20 cellular contexts compared by ENCODE assay signal in genomic region chr11:68414457-68415221, GRCh38.
"Had no signal": no experiment of that assay in that cellular context is flagged by ENCODE, and none has a peak within 500 bp of the region (broad histone marks: within the 10 kb centered on the region; RNA-seq: fewer than 3 reads in every experiment).

No MANE protein-coding gene starts in this region.

- H3K9me3 Mint-ChIP-seq: activated CD4-positive, alpha-beta memory T cell treated with anti-CD3 and anti-CD28 coated beads for 36 hours; activated naive CD4-positive, alpha-beta T cell treated with anti-CD3 and anti-CD28 coated beads, Interleukin-2, amount 50 U/mL, for 24 hours; activated T-cell treated with anti-CD3 and anti-CD28 coated beads, Interleukin-2, amount 50 U/mL, for 4 hours; central memory CD8-positive, alpha-beta T cell; naive B cell; neural progenitor cell had no signal

- H3K36me3 Mint-ChIP-seq: activated CD4-positive, alpha-beta memory T cell treated with anti-CD3 and anti-CD28 coated beads for 36 hours; naive B cell had no signal

- H3K4me1 Mint-ChIP-seq: activated naive CD4-positive, alpha-beta T cell treated with anti-CD3 and anti-CD28 coated beads, Interleukin-2, amount 50 U/mL, for 24 hours; central memory CD8-positive, alpha-beta T cell; naive B cell had no signal

- H3K27me3 Mint-ChIP-seq: activated CD4-positive, alpha-beta memory T cell treated with anti-CD3 and anti-CD28 coated beads for 36 hours; activated naive CD4-positive, alpha-beta T cell treated with anti-CD3 and anti-CD28 coated beads, Interleukin-2, amount 50 U/mL, for 24 hours; central memory CD8-positive, alpha-beta T cell; naive B cell had no signal

- ATAC-seq: activated T-cell treated with anti-CD3 and anti-CD28 coated beads, Interleukin-2, amount 50 U/mL, for 4 hours; body of pancreas; left colon; sciatic nerve had no signal

- H3K4me3 Mint-ChIP-seq: activated CD4-positive, alpha-beta memory T cell treated with anti-CD3 and anti-CD28 coated beads for 36 hours; activated naive CD4-positive, alpha-beta T cell treated with anti-CD3 and anti-CD28 coated beads, Interleukin-2, amount 50 U/mL, for 24 hours; activated T-cell treated with anti-CD3 and anti-CD28 coated beads, Interleukin-2, amount 50 U/mL, for 4 hours; central memory CD8-positive, alpha-beta T cell; neural progenitor cell had no signal

- H3K27ac Mint-ChIP-seq: activated CD4-positive, alpha-beta memory T cell treated with anti-CD3 and anti-CD28 coated beads for 36 hours; activated naive CD4-positive, alpha-beta T cell treated with anti-CD3 and anti-CD28 coated beads, Interleukin-2, amount 50 U/mL, for 24 hours; naive B cell; neural progenitor cell had no signal

- DNase-seq: activated CD4-positive, alpha-beta memory T cell treated with anti-CD3 and anti-CD28 coated beads for 36 hours; activated CD4-positive, alpha-beta T cell treated with anti-CD3 and anti-CD28 coated beads for 1 hour; activated effector memory CD4-positive, alpha-beta T cell treated with Interleukin-2 at 50 U/mL for 16 hours; activated T-cell treated with anti-CD3 and anti-CD28 coated beads, Interleukin-2, amount 50 U/mL, for 4 hours; amygdala; body of pancreas; effector memory CD4-positive, alpha-beta T cell; heart right ventricle; left colon; mammary epithelial cell; naive B cell; T-helper 1 cell; T1000 had no signal

- H3K4me3 ChIP-seq: body of pancreas, coronary artery, heart right ventricle, neural progenitor cell, ovary, thyroid gland had no signal
